Comparison of ENCODE assay signal across 8 cellular contexts in the genomic region with DNA sequence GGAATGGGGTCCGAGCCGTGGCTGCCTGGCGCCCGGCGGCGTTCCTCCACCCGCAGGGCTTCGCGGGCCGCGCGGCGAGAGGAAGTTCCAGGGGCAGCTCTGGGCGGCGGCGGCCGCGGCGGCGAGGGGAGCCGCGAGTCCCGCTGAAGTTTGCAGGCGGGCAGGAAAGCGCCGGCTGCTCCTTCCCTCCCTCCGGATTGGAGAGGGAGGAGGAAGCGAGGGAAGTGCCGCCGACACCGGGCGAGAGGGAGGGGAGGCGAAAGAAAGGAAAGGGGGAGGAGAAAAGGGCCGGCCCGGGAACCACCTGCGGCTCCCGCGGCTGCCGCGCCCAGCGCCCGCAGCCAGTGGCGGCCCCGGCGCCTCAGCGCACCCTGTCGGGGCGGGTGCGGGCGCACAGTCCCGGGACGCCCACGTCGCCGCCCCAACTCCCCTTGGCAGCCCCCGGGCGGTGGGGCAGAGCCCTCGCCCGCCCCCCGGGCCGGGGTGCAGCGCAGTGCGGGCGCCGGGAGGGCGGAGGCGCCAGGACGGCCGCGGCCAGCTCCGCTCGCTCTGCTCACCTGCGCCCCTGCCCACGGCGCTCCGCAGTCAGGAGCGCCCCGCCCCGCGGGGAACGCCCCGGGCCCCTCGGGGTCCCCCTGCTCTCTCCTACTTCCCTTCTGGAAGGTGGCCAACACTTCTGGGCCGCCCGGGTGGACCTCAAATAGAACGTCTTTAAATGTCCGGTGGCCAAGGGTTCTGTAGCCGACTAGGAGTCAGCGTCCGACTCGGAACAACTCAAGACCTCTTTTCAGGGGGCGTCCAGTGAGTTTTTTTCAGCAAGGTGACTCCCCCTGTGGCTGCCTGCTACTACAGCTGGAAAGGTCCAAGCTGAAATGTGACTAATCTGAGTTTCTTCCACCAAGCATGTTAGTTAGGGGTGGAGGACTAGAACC.
A peak's percentile ranks its signal among the peaks of the same experiment; 100 is the strongest.
DNase-seq lines count a peak whose midpoint lies in the region; ATAC-seq, FAIRE-seq and TF ChIP-seq lines count a peak whose summit lies in the region.

No MANE protein-coding gene starts in this region.

- POLR2A ChIA-PET in CD4-positive, alpha-beta memory T cell (lab: Charles Lee; ENCODE audit: partially characterized antibody): interaction anchor here (0.8 to 1.6 kb wide), 4 partner anchors 9 to 682 kb away, joined by 3 to 5 read pairs (median 3); a partner anchor contains a TSS

- CTCF ChIA-PET in CD4-positive, alpha-beta memory T cell (lab: Charles Lee; ENCODE audit: partially characterized antibody): interaction anchor here (0.6 to 2.3 kb wide), 9 partner anchors 8 to 671 kb away, joined by 3 to 11 read pairs (median 4); a partner anchor contains a TSS

- H3K4me1 ChIP-seq in CD4-positive, alpha-beta memory T cell (ENCODE audit: insufficient read depth, low read length): peaks cover 6% of the 10 kb centered on the region
- peaks cover 3 to 42% (median 24%) of the 10 kb centered on the region in 3 donors for H3K4me1 ChIP-seq in esophagus squamous epithelium
- H3K4me1 ChIP-seq in mucosa of rectum (ENCODE audit: control insufficient read depth in 2 of 2, insufficient read depth in 2 of 2, low read length in 2 of 2): peaks cover 3 to 10% of the 10 kb centered on the region in 2 donors
- peaks cover 0 to 6% of the 10 kb centered on the region in 2 donors for H3K4me1 ChIP-seq in thoracic aorta (ENCODE audit: control insufficient read depth in 1 of 2, low read depth in 2 of 2)

- peak overlapping the region; percentile 47 to 82 for H3K9ac ChIP-seq in mucosa of rectum (ENCODE audit: low read depth in 1 of 2, low read length in 2 of 2)

- intact Hi-C loops in CD4-positive, alpha-beta memory T cell (cut with micrococcal nuclease): loop anchor here (1.0 to 5.0 kb wide), 2 partner anchors 73 to 101 kb away; no protein-coding TSS in a partner anchor
- intact Hi-C loops in esophagus squamous epithelium (cut with DNase I): loop anchor here (10.0 kb wide), 2 partner anchors 72 to 98 kb away; no protein-coding TSS in a partner anchor

- TF ChIP-seq CTCF in esophagus squamous epithelium (IDR thresholded peaks at IDR 0.05) (peak in 2 of 6 experiments; percentile 23 to 40), thoracic aorta (IDR thresholded peaks at IDR 0.05) (no peak)

- peak overlapping the region; percentile 74 to 89 (median 86) for H3K4me3 Mint-ChIP-seq in CD4-positive, alpha-beta memory T cell

- no peaks in the 10 kb centered on the region for H3K36me3 ChIP-seq in CD4-positive, alpha-beta memory T cell (ENCODE audit: insufficient read depth, low read length)
- H3K36me3 ChIP-seq in esophagus squamous epithelium (no peaks in the 10 kb centered on the region), mucosa of rectum (ENCODE audit: control insufficient read depth in 2 of 2, insufficient read depth in 2 of 2, low read length in 2 of 2) (no peaks in the 10 kb centered on the region), thoracic aorta (no peaks in the 10 kb centered on the region)

- H3K27ac Mint-ChIP-seq in CD4-positive, alpha-beta memory T cell: peak overlapping the region in 2 of 7 donors; percentile 46 to 61

- H3K27ac ChIP-seq in CD4-positive, alpha-beta memory T cell (ENCODE audit: low read depth, low read length): no peak overlapping the region
- H3K27ac ChIP-seq in esophagus squamous epithelium: peak overlapping the region; percentile 85 to 96 (median 94)
- H3K27ac ChIP-seq in mucosa of rectum (ENCODE audit: low read depth in 2 of 2, low read length in 2 of 2): peak overlapping the region; percentile 74 to 79
- peak overlapping the region in 1 of 2 donors; percentile 19 for H3K27ac ChIP-seq in thoracic aorta

- no peaks in the 10 kb centered on the region for H3K9me3 ChIP-seq in CD4-positive, alpha-beta memory T cell (ENCODE audit: control insufficient read depth in 1 of 2, low read length in 2 of 2)
- no peaks in the 10 kb centered on the region for H3K9me3 ChIP-seq in esophagus squamous epithelium
- H3K9me3 ChIP-seq in mucosa of rectum (ENCODE audit: control insufficient read depth in 2 of 2, low read length in 2 of 2): no peaks in the 10 kb centered on the region
- H3K9me3 ChIP-seq in thoracic aorta: no peaks in the 10 kb centered on the region

- peaks cover 0 to 2% of the 10 kb centered on the region in 2 donors for H3K36me3 Mint-ChIP-seq in CD4-positive, alpha-beta memory T cell

- peak in 3 of 4 donors; percentile 61 to 83 (median 78) for TF ChIP-seq POLR2A in esophagus squamous epithelium (IDR thresholded peaks at IDR 0.05)

- H3K9me3 Mint-ChIP-seq in CD4-positive, alpha-beta memory T cell: no peaks in the 10 kb centered on the region

- no peak overlapping the region for H3K4me3 ChIP-seq in CD4-positive, alpha-beta memory T cell (ENCODE audit: low read length in 2 of 2)
- peak overlapping the region; percentile 63 to 95 (median 88) for H3K4me3 ChIP-seq in esophagus squamous epithelium
- H3K4me3 ChIP-seq in mucosa of rectum (ENCODE audit: low read length in 2 of 2): peak overlapping the region; percentile 76 to 80
- H3K4me3 ChIP-seq in thoracic aorta: peak overlapping the region; percentile 81

- DNase-seq in CD4-positive, alpha-beta memory T cell: peak; percentile 29 to 48 (median 33)
- peak; percentile 57 for DNase-seq in GM19239 (ENCODE audit: insufficient read length, low spot score)
- DNase-seq in NCI-H526 (lab: John Stamatoyannopoulos, UW): peak; percentile 54 to 89
- peak; percentile 66 for DNase-seq in activated CD8-positive, alpha-beta memory T cell treated with anti-CD3 and anti-CD28 coated beads, Interleukin-2, amount 50 U/mL, for 48 hours
- DNase-seq in esophagus squamous epithelium (lab: John Stamatoyannopoulos, UW): no peak
- DNase-seq in thoracic aorta (ENCODE audit: low spot score): no peak

- H3K27me3 ChIP-seq in CD4-positive, alpha-beta memory T cell (ENCODE audit: insufficient read depth, low read length): peaks cover 6% of the 10 kb centered on the region
- H3K27me3 ChIP-seq in esophagus squamous epithelium (no peaks in the 10 kb centered on the region), mucosa of rectum (ENCODE audit: control insufficient read depth in 2 of 2, insufficient read depth in 2 of 2, low read length in 2 of 2) (no peaks in the 10 kb centered on the region), thoracic aorta (replicated peaks; ENCODE audit: insufficient read depth) (no peaks in the 10 kb centered on the region)

- H3K27me3 Mint-ChIP-seq in CD4-positive, alpha-beta memory T cell: peaks cover 13 to 19% of the 10 kb centered on the region in 2 donors

- peaks cover 3 to 15% (median 8%) of the 10 kb centered on the region in 4 donors for H3K4me1 Mint-ChIP-seq in CD4-positive, alpha-beta memory T cell

- peak; percentile 14 for FAIRE-seq in GM19239 (lab: Jason Lieb, UNC)

- 0% methylated on average over 2 of the region's 92 CpGs for WGBS in esophagus squamous epithelium, 2 donors

- ATAC-seq in HG03159 (IDR thresholded peaks at IDR 0.05; ENCODE audit: unreplicated experiment): peak; percentile 54
- ATAC-seq in thoracic aorta (ENCODE audit: insufficient number of reproducible peaks, low FRiP score, low read depth): no peak

Comparison
In these comparisons a context has a peak if more than half of its experiments do, and no peak if none do; other contexts are left out.
1. DNase-seq: peak in CD4-positive, alpha-beta memory T cell (5 of 5), GM19239 (single experiment), NCI-H526 (2 of 2) and activated CD8-positive, alpha-beta memory T cell treated with anti-CD3 and anti-CD28 coated beads, Interleukin-2, amount 50 U/mL, for 48 hours (single experiment); none in esophagus squamous epithelium (single experiment) and thoracic aorta (single experiment).
2. H3K4me3 ChIP-seq: peak in esophagus squamous epithelium (4 of 4), mucosa of rectum (2 of 2) and thoracic aorta (single experiment); none in CD4-positive, alpha-beta memory T cell (0 of 2).